20 cellular contexts compared by ENCODE assay signal in genomic region chr6:156659317-156660198, GRCh38.
DNase-seq lines count a peak whose midpoint lies in the region; ATAC-seq and TF ChIP-seq lines count a peak whose summit lies in the region.
"Had no signal": no experiment of that assay in that cellular context is flagged by ENCODE, and none has a peak within 500 bp of the region (broad histone marks: within the 10 kb centered on the region; RNA-seq: fewer than 3 reads in every experiment).

No MANE protein-coding gene starts in this region.

- peak overlapping the region; percentile 33 for H2AFZ ChIP-seq in HCT116 (ENCODE audit: low read depth, low read length, poor library complexity, severe bottlenecking)
- no peak overlapping the region for H2AFZ ChIP-seq in SK-N-SH (ENCODE audit: low read depth)

- no peaks in the 10 kb centered on the region for H3K79me1 ChIP-seq in mesendoderm (ENCODE audit: low read length)

- H2BK5ac ChIP-seq in mesendoderm (ENCODE audit: low read length) = no peak overlapping the region

- H3K18ac ChIP-seq in mesendoderm (ENCODE audit: low read length) = no peak overlapping the region

- ATAC-seq in HCT116 = no peak
- ATAC-seq in Panc1 = no peak
- ATAC-seq in naive thymus-derived CD4-positive, alpha-beta T cell = no peak
- ATAC-seq: T-cell had no signal

- peak overlapping the region in 1 of 9 donors; percentile 6 for H3K27ac Mint-ChIP-seq in naive thymus-derived CD4-positive, alpha-beta T cell
- H3K27ac Mint-ChIP-seq: H9 had no signal

- no CpG with 5 or more reads among the region's 6 CpGs for WGBS in mesendoderm (ENCODE audit: extremely low coverage, insufficient coverage, low lambda C conversion rate)
- 51% methylated on average over 6 of the region's 6 CpGs for WGBS in SK-N-SH (ENCODE audit: low lambda C conversion rate)

- TF ChIP-seq POLR2A in HCT116 (IDR thresholded peaks at IDR 0.05; ENCODE audit: borderline replicate concordance, extremely low read depth, insufficient read depth, insufficient read length) = no peak

- no peak for TF ChIP-seq EP300 in SK-N-SH (IDR thresholded peaks at IDR 0.05; ENCODE audit: borderline replicate concordance in 1 of 2, low read depth in 1 of 2, low read length in 1 of 2)

- H3K4ac ChIP-seq in mesendoderm (ENCODE audit: low read depth, low read length) = no peak overlapping the region

- peaks cover 0 to 13% (median 7%) of the 10 kb centered on the region in 7 donors for H3K4me1 Mint-ChIP-seq in naive thymus-derived CD4-positive, alpha-beta T cell

- no peak overlapping the region for H2AK5ac ChIP-seq in mesendoderm (ENCODE audit: low read length)

- peaks cover 0 to 7% of the 10 kb centered on the region in 2 experiments; a peak in 1 of 4 replicates for H3K4me1 ChIP-seq in HCT116 (ENCODE audit: control insufficient read depth in 1 of 2, insufficient read depth in 2 of 2, low read length in 2 of 2)
- no peaks in the 10 kb centered on the region; the same call in 1 of the 2 replicates for H3K4me1 ChIP-seq in Panc1 (ENCODE audit: control insufficient read depth, insufficient read depth, low read length)
- peaks cover 2% of the 10 kb centered on the region for H3K4me1 ChIP-seq in mesendoderm (ENCODE audit: control insufficient read depth, low read depth, low read length)
- H3K4me1 ChIP-seq in SK-N-SH (ENCODE audit: control insufficient read depth in 1 of 2, insufficient read depth in 2 of 2, low read depth in 1 of 2, low read length in 1 of 2) = no peaks in the 10 kb centered on the region; a peak in 1 of 4 replicates
- H3K4me1 ChIP-seq in naive thymus-derived CD4-positive, alpha-beta T cell (ENCODE audit: control insufficient read depth in 2 of 2, insufficient read depth in 2 of 2, low read length in 2 of 2) = no peaks in the 10 kb centered on the region
- H3K4me1 ChIP-seq: BLaER1 had no signal

- in situ Hi-C loops in GM13977 (cut with MboI; ENCODE audit: low pct_unique_long_range_greater_than_20kb, low sequenced_read_pairs, unreplicated experiment) (no loop called here), Panc1 (cut with HindIII; ENCODE audit: low pct_unique_long_range_greater_than_20kb, low sequenced_read_pairs) (no loop called here)

- H3K36me3 Mint-ChIP-seq in naive thymus-derived CD4-positive, alpha-beta T cell = peaks cover 0 to 5% (median 0%) of the 10 kb centered on the region in 5 donors
- H3K36me3 Mint-ChIP-seq: T-cell had no signal

- H3K27me3 ChIP-seq in HCT116 (ENCODE audit: insufficient read depth, low read length) (no peaks in the 10 kb centered on the region), Panc1 (ENCODE audit: control insufficient read depth, insufficient read depth, low read length) (no peaks in the 10 kb centered on the region), mesendoderm (ENCODE audit: insufficient read depth, low read length, poor library complexity) (no peaks in the 10 kb centered on the region), SK-N-SH (ENCODE audit: insufficient read depth) (no peaks in the 10 kb centered on the region)
- no peaks in the 10 kb centered on the region for H3K27me3 ChIP-seq in naive thymus-derived CD4-positive, alpha-beta T cell (ENCODE audit: control insufficient read depth in 2 of 2, insufficient read depth in 2 of 2, low read length in 2 of 2)
- H3K27me3 ChIP-seq: BLaER1, MG63, upper lobe of left lung had no signal

- TF ChIP-seq RAD21 in HCT116 (IDR thresholded peaks at IDR 0.05; ENCODE audit: low read depth) (no peak), SK-N-SH (IDR thresholded peaks at IDR 0.05; ENCODE audit: low read length) (no peak)

- no peak overlapping the region for H3K23ac ChIP-seq in mesendoderm (ENCODE audit: low read length)

- intact Hi-C loops in HCT116 (cut with micrococcal nuclease) (loop anchor here (10.0 kb wide), 1 partner anchor 1335 kb away; no protein-coding TSS in a partner anchor), Panc1 (cut with micrococcal nuclease; ENCODE audit: unreplicated experiment) (loop anchor here (5.0 kb wide), 1 partner anchor 97 kb away; no protein-coding TSS in a partner anchor)
- intact Hi-C loops in naive thymus-derived CD4-positive, alpha-beta T cell (cut with micrococcal nuclease) = no loop called here

- no peaks in the 10 kb centered on the region for H3F3A ChIP-seq in SK-N-SH (replicated peaks; ENCODE audit: insufficient read depth)

- H3K9ac ChIP-seq in HCT116 (ENCODE audit: low read length) (no peak overlapping the region), mesendoderm (ENCODE audit: low read length) (no peak overlapping the region), SK-N-SH (no peak overlapping the region)
- H3K9ac ChIP-seq: BLaER1 had no signal

- H3K9me3 Mint-ChIP-seq in naive thymus-derived CD4-positive, alpha-beta T cell = peaks cover 0 to 10% (median 2%) of the 10 kb centered on the region in 11 donors
- H3K9me3 Mint-ChIP-seq: T-cell had no signal

- H3K56ac ChIP-seq in mesendoderm (ENCODE audit: low read length) = no peak overlapping the region

- DNase-seq in GM13977 (ENCODE audit: low spot score) (peak; percentile 43), HCT116 (ENCODE audit: low read depth, low spot score) (no peak), Panc1 (ENCODE audit: low read depth, low spot score) (no peak), mesendoderm (peak; percentile 23), AG08396 (ENCODE audit: low spot score) (no peak), SK-N-SH (no peak), NCI-H1417 treated with DMSO at 0.1 percent for 48 hours (lab: John Stamatoyannopoulos, UW) (no peak)
- DNase-seq in naive thymus-derived CD4-positive, alpha-beta T cell = no peak
- DNase-seq: activated gamma-delta T cell; cortex of kidney; H9; NCI-H1930; NCI-H69; posterior cingulate gyrus; stimulated activated naive CD4-positive, alpha-beta T cell; T-cell; upper lobe of left lung had no signal

- RAD21 ChIA-PET in HCT116 (lab: Charles Lee; ENCODE audit: low non-redundant PET in 1 of 2, low total read pairs in 2 of 2, uncharacterized antibody in 2 of 2, unreplicated experiment in 2 of 2) = no interaction called here

- no peak overlapping the region for H4K8ac ChIP-seq in mesendoderm (ENCODE audit: low read depth, low read length)

- H2BK15ac ChIP-seq in mesendoderm (replicated peaks; ENCODE audit: low read depth) = no peak overlapping the region

- no peak overlapping the region for H3K4me2 ChIP-seq in HCT116 (ENCODE audit: low read length)
- H3K4me2 ChIP-seq in mesendoderm (ENCODE audit: low read length) = no peak overlapping the region
- H3K4me2 ChIP-seq in SK-N-SH = no peak overlapping the region
- H3K4me2 ChIP-seq: BLaER1 had no signal

- H3K9me2 ChIP-seq in HCT116 (ENCODE audit: insufficient read depth) (no peaks in the 10 kb centered on the region), SK-N-SH (no peaks in the 10 kb centered on the region)

- CTCF ChIA-PET in HCT116 (lab: Charles Lee) (no interaction called here), Panc1 (lab: Charles Lee) (interaction anchor here (0.6 kb wide), 2 partner anchors 290 to 417 kb away, joined by 3 read pairs; no protein-coding TSS in a partner anchor), SK-N-SH (lab: Yijun Ruan, JAX) (interaction anchor here (0.8 kb wide), 1 partner anchor 524 kb away, joined by 3 read pairs; no protein-coding TSS in a partner anchor)
- CTCF ChIA-PET in naive thymus-derived CD4-positive, alpha-beta T cell (lab: Charles Lee) = no interaction called here

- H4K5ac ChIP-seq in mesendoderm (ENCODE audit: low read length) = no peak overlapping the region

- no peak overlapping the region for H3K4me3 Mint-ChIP-seq in naive thymus-derived CD4-positive, alpha-beta T cell
- H3K4me3 Mint-ChIP-seq: H9, T-cell had no signal

- no peak for TF ChIP-seq CTCF in GM13977 (IDR thresholded peaks at IDR 0.05; ENCODE audit: extremely low read depth, insufficient read depth, missing control alignments)
- TF ChIP-seq CTCF in HCT116 (IDR thresholded peaks at IDR 0.05 in 2 of 3, conservative IDR thresholded peaks at IDR 0.05 in 1 of 3; ENCODE audit: borderline replicate concordance in 1 of 3, insufficient read depth in 1 of 3, low read depth in 2 of 3, low read length in 2 of 3) = 0 out of 6 replicates have a peak, but pooled peaks of 1 of the 3 experiments have one; percentile 11
- TF ChIP-seq CTCF in Panc1 (IDR thresholded peaks at IDR 0.05) = 0 out of 2 replicates have a peak, but pooled peaks have one; percentile 17
- no peak for TF ChIP-seq CTCF in SK-N-SH (IDR thresholded peaks at IDR 0.05)

- no peak overlapping the region for H3K4me3 ChIP-seq in HCT116 (replicated peaks in 1 of 2; ENCODE audit: low read depth in 1 of 2, low read length in 2 of 2)
- H3K4me3 ChIP-seq in Panc1 (ENCODE audit: low read depth in 2 of 2, low read length in 2 of 2) = no peak overlapping the region
- no peak overlapping the region for H3K4me3 ChIP-seq in mesendoderm (ENCODE audit: low read length)
- no peak overlapping the region for H3K4me3 ChIP-seq in SK-N-SH (ENCODE audit: low read depth in 2 of 2, low read length in 1 of 2)
- H3K4me3 ChIP-seq in naive thymus-derived CD4-positive, alpha-beta T cell (ENCODE audit: low read length) = no peak overlapping the region
- H3K4me3 ChIP-seq: BLaER1, MG63, upper lobe of left lung had no signal

- no peaks in the 10 kb centered on the region for H3K9me3 ChIP-seq in HCT116 (ENCODE audit: control insufficient read depth in 1 of 2, insufficient read depth in 1 of 2, low read depth in 1 of 2, low read length in 2 of 2)
- H3K9me3 ChIP-seq in Panc1 (ENCODE audit: control insufficient read depth, insufficient read depth, low read depth, low read length) = no peaks in the 10 kb centered on the region
- H3K9me3 ChIP-seq in SK-N-SH = no peaks in the 10 kb centered on the region
- peaks cover 0 to 4% (median 0%) of the 10 kb centered on the region in 3 experiments for H3K9me3 ChIP-seq in naive thymus-derived CD4-positive, alpha-beta T cell (ENCODE audit: control insufficient read depth in 2 of 3, low read length in 3 of 3)
- H3K9me3 ChIP-seq: MG63, upper lobe of left lung had no signal

- H4K20me1 ChIP-seq in HCT116 (ENCODE audit: insufficient read depth) (no peaks in the 10 kb centered on the region), SK-N-SH (ENCODE audit: insufficient read depth) (no peaks in the 10 kb centered on the region)
- H4K20me1 ChIP-seq: BLaER1 had no signal

- peaks cover 0 to 9% (median 1%) of the 10 kb centered on the region in 5 donors for H3K27me3 Mint-ChIP-seq in naive thymus-derived CD4-positive, alpha-beta T cell

- POLR2A ChIA-PET in HCT116 (lab: Charles Lee) (no interaction called here), Panc1 (lab: Charles Lee) (no interaction called here), SK-N-SH (lab: Yijun Ruan, JAX) (no interaction called here)
- POLR2A ChIA-PET in naive thymus-derived CD4-positive, alpha-beta T cell (lab: Charles Lee) = no interaction called here

- no TSS peak for BruUV-seq in HCT116 (replicated peaks; lab: Mats Ljungman, UMichigan)
- BruUV-seq in Panc1 (replicated peaks; lab: Mats Ljungman, UMichigan) = no TSS peak

- no peaks in the 10 kb centered on the region for H3K36me3 ChIP-seq in HCT116 (ENCODE audit: control insufficient read depth in 1 of 2, insufficient read depth in 2 of 2, low read length in 2 of 2)
- H3K36me3 ChIP-seq in Panc1 (ENCODE audit: control insufficient read depth, insufficient read depth, low read length) = no peaks in the 10 kb centered on the region
- H3K36me3 ChIP-seq in mesendoderm (ENCODE audit: control insufficient read depth, insufficient read depth, low read length) = no peaks in the 10 kb centered on the region
- no peaks in the 10 kb centered on the region for H3K36me3 ChIP-seq in SK-N-SH (replicated peaks in 1 of 2; ENCODE audit: control insufficient read depth in 1 of 2, insufficient read depth in 2 of 2, low read length in 1 of 2)
- no peaks in the 10 kb centered on the region for H3K36me3 ChIP-seq in naive thymus-derived CD4-positive, alpha-beta T cell (ENCODE audit: control insufficient read depth in 2 of 3, insufficient read depth in 3 of 3, low read length in 3 of 3)
- H3K36me3 ChIP-seq: BLaER1, MG63, upper lobe of left lung had no signal

- H3K79me2 ChIP-seq in HCT116 (ENCODE audit: insufficient read depth, low read length) (no peaks in the 10 kb centered on the region), mesendoderm (ENCODE audit: control insufficient read depth, insufficient read depth, low read length) (no peaks in the 10 kb centered on the region), SK-N-SH (ENCODE audit: insufficient read depth) (no peaks in the 10 kb centered on the region)

- H2BK120ac ChIP-seq in mesendoderm (ENCODE audit: low read depth, low read length) = no peak overlapping the region

- H3K27ac ChIP-seq in HCT116 (ENCODE audit: low read depth, low read length) = no peak overlapping the region
- H3K27ac ChIP-seq in Panc1 (ENCODE audit: low read length) = peak overlapping the region; percentile 5; the same call in 1 of the 2 replicates
- H3K27ac ChIP-seq in mesendoderm (ENCODE audit: low read depth, low read length) = no peak overlapping the region
- H3K27ac ChIP-seq in SK-N-SH (ENCODE audit: low read depth in 2 of 2, low read length in 1 of 2) = no peak overlapping the region
- no peak overlapping the region for H3K27ac ChIP-seq in naive thymus-derived CD4-positive, alpha-beta T cell (ENCODE audit: low read depth, low read length)
- H3K27ac ChIP-seq: BLaER1, upper lobe of left lung, VCaP had no signal

Comparison
In these comparisons a context has a peak if more than half of its experiments do, and no peak if none do; other contexts are left out.
1. DNase-seq: peak in GM13977 (single experiment) and mesendoderm (single experiment); none in HCT116 (single experiment), Panc1 (single experiment), AG08396 (single experiment), SK-N-SH (single experiment), naive thymus-derived CD4-positive, alpha-beta T cell (0 of 9) and NCI-H1417 treated with DMSO at 0.1 percent for 48 hours (single experiment).
2. CTCF ChIA-PET loops: an anchor here in Panc1 (0.6 kb wide) and SK-N-SH (0.8 kb wide); none called in HCT116 and naive thymus-derived CD4-positive, alpha-beta T cell.
3. intact Hi-C loops: an anchor here in HCT116 (10.0 kb wide) and Panc1 (5.0 kb wide); none called in naive thymus-derived CD4-positive, alpha-beta T cell.